In genomic region chr6:169847141-169847674, GRCh38 we compare ENCODE assay signal across 20 cellular contexts.
DNase-seq lines count a peak whose midpoint lies in the region; ATAC-seq and TF ChIP-seq lines count a peak whose summit lies in the region.
"Had no signal": no experiment of that assay in that cellular context is flagged by ENCODE, and none has a peak within 500 bp of the region (broad histone marks: within the 10 kb centered on the region; RNA-seq: fewer than 3 reads in every experiment).

No MANE protein-coding gene starts in this region.

- CTCF ChIA-PET in activated naive CD4-positive, alpha-beta T cell treated with anti-CD3 and anti-CD28 coated beads for 36 hours (lab: Charles Lee): interaction anchor here (1.9 kb wide), 1 partner anchor 16 kb away, joined by 9 read pairs; no protein-coding TSS in a partner anchor

- H3K4me2 ChIP-seq in BLaER1 treated with 17β-estradiol and CSF1 and Interleukin-3, amounts not matched to agents 10 nM and 100 nM: peak overlapping the region in 7 of 11 experiments; percentile 10 to 95 (median 44); a peak in 9 of 22 replicates
- no peak overlapping the region for H3K4me2 ChIP-seq in osteoblast (ENCODE audit: insufficient read depth, low read length)

- no peak for ATAC-seq in GM21786 (IDR thresholded peaks at IDR 0.05; ENCODE audit: unreplicated experiment)

- H3K9me3 ChIP-seq in BLaER1 treated with 17β-estradiol and CSF1 and Interleukin-3, amounts not matched to agents 10 nM and 100 nM (replicated peaks in 1 of 11): peaks cover 0 to 5% (median 0%) of the 10 kb centered on the region in 11 experiments; a peak in 2 of 22 replicates
- H3K9me3 ChIP-seq in endodermal cell (ENCODE audit: control insufficient read depth, low read length): no peaks in the 10 kb centered on the region
- no peaks in the 10 kb centered on the region for H3K9me3 ChIP-seq in osteoblast (ENCODE audit: low read depth, low read length)
- H3K9me3 ChIP-seq: Caco-2 had no signal

- H3K36me3 ChIP-seq in BLaER1 treated with 17β-estradiol and CSF1 and Interleukin-3, amounts not matched to agents 10 nM and 100 nM: no peaks in the 10 kb centered on the region
- no peaks in the 10 kb centered on the region for H3K36me3 ChIP-seq in endodermal cell (ENCODE audit: control insufficient read depth, insufficient read depth, low read length)
- no peaks in the 10 kb centered on the region for H3K36me3 ChIP-seq in osteoblast (ENCODE audit: insufficient read depth, low read length)

- no peak overlapping the region for H3K4me3 ChIP-seq in BLaER1 treated with 17β-estradiol and CSF1 and Interleukin-3, amounts not matched to agents 10 nM and 100 nM
- H3K4me3 ChIP-seq in endodermal cell (ENCODE audit: low read length): no peak overlapping the region
- no peak overlapping the region for H3K4me3 ChIP-seq in osteoblast (ENCODE audit: insufficient read depth, low read length)

- DNase-seq in HT1080 (ENCODE audit: low read depth) (peak; percentile 21), endodermal cell (peak; percentile 27), osteoblast (ENCODE audit: insufficient read length, low spot score, missing footprints) (peak; percentile 39), COLO829 (ENCODE audit: low spot score) (no peak), Ammon's horn (ENCODE audit: low spot score) (no peak)
- no peak for DNase-seq in activated naive CD4-positive, alpha-beta T cell treated with anti-CD3 and anti-CD28 coated beads for 36 hours
- DNase-seq: Caco-2, DMS153, GF-D8, GOT3, KG1, MV-4-11, NCI-H1694 treated with DMSO at 0.1 percent for 48 hours, NCI-H2107, NCI-H510A treated with DMSO at 0.1 percent for 48 hours, NCI-H774, RPMI8226, SIG-M5 had no signal

- H4K20me1 ChIP-seq in BLaER1 treated with 17β-estradiol and CSF1 and Interleukin-3, amounts not matched to agents 10 nM and 100 nM: no peaks in the 10 kb centered on the region; a peak in 1 of 22 replicates
- no peaks in the 10 kb centered on the region for H4K20me1 ChIP-seq in osteoblast (ENCODE audit: insufficient read depth, low read length)

- no peak overlapping the region for H3K4me3 Mint-ChIP-seq in endodermal cell
- no peak overlapping the region for H3K4me3 Mint-ChIP-seq in activated naive CD4-positive, alpha-beta T cell treated with anti-CD3 and anti-CD28 coated beads for 36 hours

- no peak overlapping the region for H3K9ac ChIP-seq in BLaER1 treated with 17β-estradiol and CSF1 and Interleukin-3, amounts not matched to agents 10 nM and 100 nM
- H3K9ac ChIP-seq in endodermal cell (ENCODE audit: extremely low read depth, low read length, poor library complexity, severe bottlenecking): no peak overlapping the region

- intact Hi-C loops in activated naive CD4-positive, alpha-beta T cell treated with anti-CD3 and anti-CD28 coated beads for 36 hours (cut with micrococcal nuclease): no loop called here

- peaks cover 11 to 59% (median 40%) of the 10 kb centered on the region in 10 experiments for H3K4me1 ChIP-seq in BLaER1 treated with 17β-estradiol and CSF1 and Interleukin-3, amounts not matched to agents 10 nM and 100 nM
- no peaks in the 10 kb centered on the region for H3K4me1 ChIP-seq in endodermal cell (ENCODE audit: control insufficient read depth, insufficient read depth, low read length)
- no peaks in the 10 kb centered on the region for H3K4me1 ChIP-seq in osteoblast (ENCODE audit: insufficient read depth, low read length)
- H3K4me1 ChIP-seq: Caco-2 had no signal

- no peaks in the 10 kb centered on the region for H3K36me3 Mint-ChIP-seq in endodermal cell (ENCODE audit: low read depth)
- H3K36me3 Mint-ChIP-seq in activated naive CD4-positive, alpha-beta T cell treated with anti-CD3 and anti-CD28 coated beads for 36 hours (ENCODE audit: low read depth): no peaks in the 10 kb centered on the region

- H3K9me3 Mint-ChIP-seq in endodermal cell: no peaks in the 10 kb centered on the region
- H3K9me3 Mint-ChIP-seq in activated naive CD4-positive, alpha-beta T cell treated with anti-CD3 and anti-CD28 coated beads for 36 hours: no peaks in the 10 kb centered on the region

- peaks cover 9% of the 10 kb centered on the region for H3K27me3 Mint-ChIP-seq in endodermal cell (ENCODE audit: insufficient read depth)
- H3K27me3 Mint-ChIP-seq in activated naive CD4-positive, alpha-beta T cell treated with anti-CD3 and anti-CD28 coated beads for 36 hours (ENCODE audit: low read depth): no peaks in the 10 kb centered on the region

- no peaks in the 10 kb centered on the region for H3K79me2 ChIP-seq in osteoblast (ENCODE audit: insufficient read depth, low read length)

- no peak overlapping the region for H2AFZ ChIP-seq in osteoblast (ENCODE audit: low read length)

- TF ChIP-seq CTCF in endodermal cell (conservative IDR thresholded peaks at IDR 0.05) (no peak), osteoblast (IDR thresholded peaks at IDR 0.05; ENCODE audit: extremely low read depth, low read depth, low read length) (no peak)

- H3K27me3 ChIP-seq in BLaER1 treated with 17β-estradiol and CSF1 and Interleukin-3, amounts not matched to agents 10 nM and 100 nM: peaks cover 0 to 11% (median 0%) of the 10 kb centered on the region in 11 experiments; a peak in 2 of 22 replicates
- H3K27me3 ChIP-seq in endodermal cell (ENCODE audit: control insufficient read depth, insufficient read depth, low read length, poor library complexity, severe bottlenecking) (no peaks in the 10 kb centered on the region), osteoblast (ENCODE audit: insufficient read depth, low read length) (no peaks in the 10 kb centered on the region)

- no peak overlapping the region for H3K27ac Mint-ChIP-seq in endodermal cell
- no peak overlapping the region for H3K27ac Mint-ChIP-seq in activated naive CD4-positive, alpha-beta T cell treated with anti-CD3 and anti-CD28 coated beads for 36 hours

- no peak overlapping the region for H3K27ac ChIP-seq in BLaER1 treated with 17β-estradiol and CSF1 and Interleukin-3, amounts not matched to agents 10 nM and 100 nM
- H3K27ac ChIP-seq in endodermal cell (ENCODE audit: low read depth, low read length) (no peak overlapping the region), osteoblast (ENCODE audit: low read depth, low read length) (no peak overlapping the region)

- 78 to 93% methylated on average over 9 to 12 of the region's 12 CpGs for WGBS in endodermal cell (ENCODE audit: insufficient coverage in 1 of 2, insufficient read length in 1 of 2), 2 experiments

- H3K4me1 Mint-ChIP-seq in endodermal cell: peaks cover 11% of the 10 kb centered on the region
- H3K4me1 Mint-ChIP-seq in activated naive CD4-positive, alpha-beta T cell treated with anti-CD3 and anti-CD28 coated beads for 36 hours (ENCODE audit: low read depth): no peaks in the 10 kb centered on the region

Comparison
In these comparisons a context has a peak if more than half of its experiments do, and no peak if none do; other contexts are left out.
1. DNase-seq: peak in HT1080 (single experiment), endodermal cell (single experiment) and osteoblast (single experiment); none in COLO829 (single experiment), activated naive CD4-positive, alpha-beta T cell treated with anti-CD3 and anti-CD28 coated beads for 36 hours (single experiment) and Ammon's horn (single experiment).